Comparison of ENCODE assay signal across 16 cellular contexts in the genomic region with DNA sequence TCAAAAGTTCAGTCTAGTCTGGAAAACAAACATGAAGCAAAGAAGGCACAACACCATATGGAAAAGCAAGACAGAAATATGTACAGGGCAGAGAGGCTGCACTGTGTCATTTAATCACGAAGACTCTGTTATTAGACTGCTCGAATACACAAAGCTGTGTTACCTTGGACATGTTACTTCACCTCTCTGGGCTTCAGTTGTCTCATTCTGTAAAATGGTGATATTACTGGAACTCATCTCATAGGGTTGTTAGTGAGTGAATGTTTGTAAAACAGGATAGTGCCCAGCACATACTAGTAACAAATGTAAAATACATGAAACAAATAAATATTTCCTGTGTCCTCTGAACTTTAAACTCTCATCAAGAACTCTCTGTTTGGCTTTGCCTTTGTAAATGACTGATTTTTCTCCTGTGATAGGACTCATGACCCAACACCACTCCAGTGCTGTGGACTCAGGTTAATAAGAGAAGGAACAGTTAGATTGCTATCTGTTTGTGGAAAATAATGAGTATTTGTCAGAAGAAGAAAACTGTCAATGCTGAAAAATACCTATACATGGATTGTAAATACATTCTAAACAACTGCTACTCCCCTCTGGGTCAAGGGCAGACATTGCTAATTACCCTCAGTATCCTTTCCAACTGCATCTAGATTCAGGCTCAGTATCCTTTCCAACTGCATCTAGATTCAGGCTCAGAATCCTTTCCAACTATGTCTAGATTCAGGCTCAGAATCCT.
DNase-seq lines count a peak whose midpoint lies in the region; ATAC-seq, FAIRE-seq and TF ChIP-seq lines count a peak whose summit lies in the region.
"Had no signal": no experiment of that assay in that cellular context is flagged by ENCODE, and none has a peak within 500 bp of the region (broad histone marks: within the 10 kb centered on the region; RNA-seq: fewer than 3 reads in every experiment).

No MANE protein-coding gene starts in this region.

- H3K36me3 ChIP-seq in HEK293 (ENCODE audit: control insufficient read depth in 2 of 2, insufficient read depth in 1 of 2, low read length in 2 of 2) (no peaks in the 10 kb centered on the region), K562 (ENCODE audit: control insufficient read depth, insufficient read depth, low read length) (no peaks in the 10 kb centered on the region), HepG2 (replicated peaks in 1 of 2; ENCODE audit: control insufficient read depth in 1 of 2, insufficient read depth in 2 of 2, low read length in 2 of 2) (no peaks in the 10 kb centered on the region)

- H3K4me2 ChIP-seq in A549, result peak overlapping the region; percentile 33; the same call in 1 of the 3 replicates
- no peak overlapping the region for H3K4me2 ChIP-seq in K562 (ENCODE audit: insufficient read depth, low read length)
- H3K4me2 ChIP-seq in HepG2 (ENCODE audit: low read depth, low read length), result peak overlapping the region; percentile 49

- no peak for FAIRE-seq in A549 (lab: Jason Lieb, UNC)
- FAIRE-seq in K562 (lab: Jason Lieb, UNC), result no peak
- FAIRE-seq in HepG2 (lab: Jason Lieb, UNC), result peak; percentile 46
- FAIRE-seq: GM12892 had no signal

- H3K27ac Mint-ChIP-seq in activated T-cell treated with anti-CD3 and anti-CD28 coated beads, Interleukin-2, amount 50 U/mL, for 72 hours, result no peak overlapping the region

- in situ Hi-C loops in K562 (cut with MboI), result loop anchor here (10.0 kb wide), 2 partner anchors 326 to 606 kb away; no protein-coding TSS in a partner anchor
- in situ Hi-C loops in HepG2 (cut with HindIII; ENCODE audit: extremely low pct_ligation_motif_present, low pct_unique_long_range_greater_than_20kb), result no loop called here

- H3K36me3 Mint-ChIP-seq in activated T-cell treated with anti-CD3 and anti-CD28 coated beads, Interleukin-2, amount 50 U/mL, for 72 hours (ENCODE audit: insufficient read depth in 2 of 2), result peaks cover 2 to 4% of the 10 kb centered on the region in 2 donors
- H3K36me3 Mint-ChIP-seq: CD4-positive, alpha-beta memory T cell had no signal

- intact Hi-C loops in K562 (cut with micrococcal nuclease) (no loop called here), HepG2 (cut with micrococcal nuclease; ENCODE audit: unreplicated experiment) (loop anchor here (2.0 kb wide), 1 partner anchor 252 kb away; no protein-coding TSS in a partner anchor)

- TF ChIP-seq RAD21 in A549 (conservative IDR thresholded peaks at IDR 0.05 in 1 of 2, IDR thresholded peaks at IDR 0.05 in 1 of 2), result no peak
- no peak for TF ChIP-seq RAD21 in K562 (CRISPR knock-in tag; conservative IDR thresholded peaks at IDR 0.05 in 1 of 2, IDR thresholded peaks at IDR 0.05 in 1 of 2)
- no peak for TF ChIP-seq RAD21 in HepG2 (CRISPR knock-in tag; IDR thresholded peaks at IDR 0.05)

- ATAC-seq in A549 (no peak), K562 (no peak), HepG2 (peak; percentile 79), HG02938 (IDR thresholded peaks at IDR 0.05; ENCODE audit: unreplicated experiment) (no peak)
- no peak for ATAC-seq in activated T-cell treated with anti-CD3 and anti-CD28 coated beads, Interleukin-2, amount 50 U/mL, for 72 hours (replicated peaks in 1 of 2)

- no peak for TF ChIP-seq EP300 in A549 (IDR thresholded peaks at IDR 0.05)
- no peak for TF ChIP-seq EP300 in K562 (IDR thresholded peaks at IDR 0.05; ENCODE audit: low read length)
- no peak for TF ChIP-seq EP300 in HepG2 (IDR thresholded peaks at IDR 0.05; ENCODE audit: low read depth in 2 of 2, low read length in 2 of 2)
- no peak for TF ChIP-seq EP300 in HepG2 (CRISPR knock-in tag; IDR thresholded peaks at IDR 0.05; ENCODE audit: borderline replicate concordance)

- H3K9me3 Mint-ChIP-seq in activated T-cell treated with anti-CD3 and anti-CD28 coated beads, Interleukin-2, amount 50 U/mL, for 72 hours, result peaks cover 0 to 4% of the 10 kb centered on the region in 2 donors

- H3K27ac ChIP-seq in A549 (no peak overlapping the region), HEK293 (ENCODE audit: extremely low read depth, low read depth, low read length) (no peak overlapping the region), K562 (ENCODE audit: extremely low read depth, low read depth, low read length) (no peak overlapping the region), HepG2 (ENCODE audit: extremely low read length, insufficient read depth, low read length) (peak overlapping the region; percentile 38)

- H3K27me3 ChIP-seq in K562 (ENCODE audit: control insufficient read depth in 2 of 2, insufficient read depth in 2 of 2, low read length in 2 of 2), result peaks cover 0 to 3% of the 10 kb centered on the region in 2 experiments; a peak in 4 of 5 replicates
- peaks cover 0 to 6% of the 10 kb centered on the region in 2 experiments; a peak in 2 of 5 replicates for H3K27me3 ChIP-seq in HepG2 (ENCODE audit: control insufficient read depth in 1 of 2, insufficient read depth in 2 of 2, low read length in 2 of 2)

- H3K4me1 Mint-ChIP-seq in activated T-cell treated with anti-CD3 and anti-CD28 coated beads, Interleukin-2, amount 50 U/mL, for 72 hours (ENCODE audit: low read depth), result peaks cover 17% of the 10 kb centered on the region

- no peak for TF ChIP-seq CTCF in A549 (IDR thresholded peaks at IDR 0.05)
- no peak for TF ChIP-seq CTCF in HEK293 (tag by site-specific recombination; IDR thresholded peaks at IDR 0.05)
- no peak for TF ChIP-seq CTCF in K562 (IDR thresholded peaks at IDR 0.05 in 2 of 3, conservative IDR thresholded peaks at IDR 0.05 in 1 of 3; ENCODE audit: insufficient read depth in 2 of 3, low read depth in 1 of 3, low read length in 3 of 3)
- no peak for TF ChIP-seq CTCF in HepG2 (CRISPR knock-in tag; IDR thresholded peaks at IDR 0.05)

- POLR2A ChIA-PET in A549 (lab: Yijun Ruan, JAX), result interaction anchor here (0.6 kb wide), 1 partner anchor 61 kb away, joined by 3 read pairs; no protein-coding TSS in a partner anchor
- POLR2A ChIA-PET in HEK293 (lab: Yijun Ruan, JAX), result no interaction called here
- POLR2A ChIA-PET in K562 (lab: Yijun Ruan, JAX), result no interaction called here
- POLR2A ChIA-PET in HepG2 (lab: Yijun Ruan, JAX), result no interaction called here

- DNase-seq in A549 (ENCODE audit: low read depth in 1 of 2, low spot score in 1 of 2) (no peak), K562 (ENCODE audit: extremely low read depth in 1 of 4, low spot score in 3 of 4) (no peak), HepG2 (ENCODE audit: low spot score) (peak; percentile 64), NCI-H82 treated with DMSO at 0.1 percent for 48 hours (lab: John Stamatoyannopoulos, UW; ENCODE audit: unreplicated experiment) (no peak), mucosa of gallbladder (ENCODE audit: low spot score) (no peak)
- DNase-seq in activated T-cell treated with anti-CD3 and anti-CD28 coated beads, Interleukin-2, amount 50 U/mL, for 72 hours, result no peak
- DNase-seq: 8988T; Calu3; CD4-positive, alpha-beta memory T cell; DMS53; GOT3; H7; HCEC 1CT had no signal

- no peaks in the 10 kb centered on the region for H4K20me1 ChIP-seq in K562 (replicated peaks; ENCODE audit: control insufficient read depth, insufficient read depth, low read length)
- H4K20me1 ChIP-seq in HepG2 (ENCODE audit: insufficient read depth, low read length), result no peaks in the 10 kb centered on the region

- no peaks in the 10 kb centered on the region for H3K79me2 ChIP-seq in K562 (ENCODE audit: control insufficient read depth, insufficient read depth, low read length)
- no peaks in the 10 kb centered on the region for H3K79me2 ChIP-seq in HepG2 (ENCODE audit: insufficient read depth, low read length)

- BruUV-seq in K562 (replicated peaks; lab: Mats Ljungman, UMichigan) (no TSS peak), HepG2 (replicated peaks; lab: Mats Ljungman, UMichigan) (no TSS peak)

- WGBS in A549 (ENCODE audit: missing lambda C conversion rate), result 86% methylated on average over 2 of the region's 2 CpGs
- WGBS in K562 (ENCODE audit: insufficient coverage, low coverage, missing lambda C conversion rate), result 4% methylated on average over 2 of the region's 2 CpGs
- WGBS in HepG2 (ENCODE audit: low lambda C conversion rate), result 0% methylated on average over 2 of the region's 2 CpGs

- H3K27me3 Mint-ChIP-seq in activated T-cell treated with anti-CD3 and anti-CD28 coated beads, Interleukin-2, amount 50 U/mL, for 72 hours (ENCODE audit: low read depth), result peaks cover 31% of the 10 kb centered on the region

- H3K9ac ChIP-seq in K562 (ENCODE audit: insufficient read depth in 1 of 2, low read depth in 2 of 2, low read length in 2 of 2), result no peak overlapping the region
- H3K9ac ChIP-seq in HepG2 (ENCODE audit: insufficient read depth, low read depth, low read length), result no peak overlapping the region

- H2AFZ ChIP-seq in K562 (ENCODE audit: low read depth, low read length) (no peak overlapping the region), HepG2 (ENCODE audit: low read length) (no peak overlapping the region)

- no peak overlapping the region for H3K4me3 Mint-ChIP-seq in activated T-cell treated with anti-CD3 and anti-CD28 coated beads, Interleukin-2, amount 50 U/mL, for 72 hours
- H3K4me3 Mint-ChIP-seq: CD4-positive, alpha-beta memory T cell had no signal

- TF ChIP-seq POLR2A in A549 (IDR thresholded peaks at IDR 0.05; ENCODE audit: low read length) (no peak), K562 (conservative IDR thresholded peaks at IDR 0.05) (no peak), HepG2 (IDR thresholded peaks at IDR 0.05; ENCODE audit: insufficient read depth in 1 of 2, low read depth in 2 of 2, low read length in 2 of 2) (no peak)

- no peaks in the 10 kb centered on the region for H3K9me1 ChIP-seq in K562 (ENCODE audit: control insufficient read depth, insufficient read depth, low read length)

- peaks cover 13% of the 10 kb centered on the region for H3K4me1 ChIP-seq in A549
- H3K4me1 ChIP-seq in HEK293 (ENCODE audit: control insufficient read depth, insufficient read depth, low read length), result peaks cover 3% of the 10 kb centered on the region; the same call in 1 of the 2 replicates
- no peaks in the 10 kb centered on the region; a peak in 1 of 5 replicates for H3K4me1 ChIP-seq in K562 (replicated peaks in 1 of 2; ENCODE audit: control insufficient read depth in 2 of 2, insufficient read depth in 2 of 2, low read length in 2 of 2)
- peaks cover 69% of the 10 kb centered on the region for H3K4me1 ChIP-seq in HepG2 (ENCODE audit: insufficient read depth, low read length)

- no peaks in the 10 kb centered on the region for H3K9me3 ChIP-seq in A549
- H3K9me3 ChIP-seq in HEK293 (ENCODE audit: control insufficient read depth, insufficient read depth, low read depth, low read length), result no peaks in the 10 kb centered on the region
- H3K9me3 ChIP-seq in K562 (replicated peaks; ENCODE audit: control insufficient read depth, insufficient read depth, low read depth, low read length), result no peaks in the 10 kb centered on the region
- H3K9me3 ChIP-seq in HepG2 (ENCODE audit: low read length), result no peaks in the 10 kb centered on the region

- CTCF ChIA-PET in A549 (lab: Yijun Ruan, JAX), result no interaction called here
- CTCF ChIA-PET in HEK293 (lab: Yijun Ruan, JAX), result interaction anchor here (0.8 to 1.5 kb wide), 6 partner anchors 8 to 253 kb away, joined by 3 to 7 read pairs (median 5); no protein-coding TSS in a partner anchor
- CTCF ChIA-PET in K562 (lab: Yijun Ruan, JAX; ENCODE audit: low intra/inter-chr PET ratio), result no interaction called here
- CTCF ChIA-PET in HepG2 (lab: Yijun Ruan, JAX; ENCODE audit: low intra/inter-chr PET ratio, low total read pairs), result no interaction called here

- no peak overlapping the region for H3K4me3 ChIP-seq in A549
- no peak overlapping the region for H3K4me3 ChIP-seq in HEK293 (ENCODE audit: low read depth, low read length)
- no peak overlapping the region for H3K4me3 ChIP-seq in K562
- H3K4me3 ChIP-seq in HepG2 (replicated peaks in 1 of 3; ENCODE audit: insufficient read depth in 1 of 3, low read depth in 2 of 3, low read length in 3 of 3), result peak overlapping the region in 2 of 3 experiments; percentile 1 to 9; a peak in 1 of 6 replicates

Comparison
In these comparisons a context has a peak if more than half of its experiments do, and no peak if none do; other contexts are left out.
1. H3K4me3 ChIP-seq: peak in HepG2 (2 of 3); none in A549 (single experiment), HEK293 (single experiment) and K562 (single experiment).